In genomic region chr4:11904117-11904535, GRCh38 we compare ENCODE assay signal across 14 cellular contexts.
DNase-seq lines count a peak whose midpoint lies in the region; ATAC-seq and TF ChIP-seq lines count a peak whose summit lies in the region.
"Had no signal": no experiment of that assay in that cellular context is flagged by ENCODE, and none has a peak within 500 bp of the region (broad histone marks: within the 10 kb centered on the region; RNA-seq: fewer than 3 reads in every experiment).

No MANE protein-coding gene starts in this region.

- DNase-seq in COLO829 (ENCODE audit: low spot score) = peak; percentile 11
- DNase-seq in cardiac fibroblast (ENCODE audit: low read depth in 2 of 2) = peak; percentile 56 to 96
- peak; percentile 71 for DNase-seq in right atrium auricular region (ENCODE audit: low spot score)
- peak; percentile 82 for DNase-seq in posterior vena cava (ENCODE audit: low spot score)
- no peak for DNase-seq in lower leg skin (ENCODE audit: low spot score in 2 of 2)
- no peak for DNase-seq in activated T-cell treated with anti-CD3 and anti-CD28 coated beads for 4 hours
- DNase-seq in naive thymus-derived CD4-positive, alpha-beta T cell = no peak
- DNase-seq: ACHN, cortex of kidney, MV-4-11, T1000 had no signal

- H3K36me3 Mint-ChIP-seq in naive thymus-derived CD4-positive, alpha-beta T cell = no peaks in the 10 kb centered on the region
- H3K36me3 Mint-ChIP-seq: stimulated activated effector memory CD8-positive, alpha-beta T cell treated with anti-CD3 and anti-CD28 coated beads, Interleukin-12 subunit alpha, Interleukin-12 subunit beta, amount 100 ng/mL, for 72 hours had no signal

- peak overlapping the region; percentile 47 to 68 for H3K27ac ChIP-seq in right atrium auricular region
- H3K27ac ChIP-seq in naive thymus-derived CD4-positive, alpha-beta T cell (ENCODE audit: low read depth, low read length) = no peak overlapping the region

- no peaks in the 10 kb centered on the region for H3K4me1 Mint-ChIP-seq in naive thymus-derived CD4-positive, alpha-beta T cell
- H3K4me1 Mint-ChIP-seq: stimulated activated effector memory CD8-positive, alpha-beta T cell treated with anti-CD3 and anti-CD28 coated beads, Interleukin-12 subunit alpha, Interleukin-12 subunit beta, amount 100 ng/mL, for 72 hours had no signal

- ATAC-seq in HG02981 (IDR thresholded peaks at IDR 0.05; ENCODE audit: unreplicated experiment) = no peak
- ATAC-seq in naive thymus-derived CD4-positive, alpha-beta T cell = no peak
- ATAC-seq: stimulated activated effector memory CD8-positive, alpha-beta T cell treated with anti-CD3 and anti-CD28 coated beads, Interleukin-12 subunit alpha, Interleukin-12 subunit beta, amount 100 ng/mL, for 72 hours had no signal

- TF ChIP-seq CTCF in cardiac fibroblast (IDR thresholded peaks at IDR 0.05; ENCODE audit: low read depth, low read length) = no peak
- no peak for TF ChIP-seq CTCF in right atrium auricular region (IDR thresholded peaks at IDR 0.05)
- TF ChIP-seq CTCF in lower leg skin (IDR thresholded peaks at IDR 0.05) = no peak

- H3K9me3 ChIP-seq in right atrium auricular region = no peaks in the 10 kb centered on the region
- H3K9me3 ChIP-seq in naive thymus-derived CD4-positive, alpha-beta T cell (ENCODE audit: control insufficient read depth in 2 of 3, low read length in 3 of 3) = no peaks in the 10 kb centered on the region

- 55 to 64% methylated on average over 2 of the region's 2 CpGs for WGBS in lower leg skin, 2 donors

- no peak for TF ChIP-seq POLR2A in lower leg skin (IDR thresholded peaks at IDR 0.05)

- no peak overlapping the region for H3K4me3 ChIP-seq in cardiac fibroblast (replicated peaks in 1 of 2; ENCODE audit: low read depth in 2 of 2, low read length in 2 of 2)
- no peak overlapping the region for H3K4me3 ChIP-seq in right atrium auricular region
- H3K4me3 ChIP-seq in lower leg skin (ENCODE audit: low read depth, poor library complexity, severe bottlenecking) = no peak overlapping the region
- no peak overlapping the region for H3K4me3 ChIP-seq in naive thymus-derived CD4-positive, alpha-beta T cell (ENCODE audit: low read length)

- intact Hi-C loops in posterior vena cava (cut with DNase I) (no loop called here), lower leg skin (cut with DNase I; ENCODE audit: low total_unique reads) (no loop called here)
- intact Hi-C loops in naive thymus-derived CD4-positive, alpha-beta T cell (cut with micrococcal nuclease) = no loop called here

- H3K36me3 ChIP-seq in right atrium auricular region = no peaks in the 10 kb centered on the region
- no peaks in the 10 kb centered on the region for H3K36me3 ChIP-seq in naive thymus-derived CD4-positive, alpha-beta T cell (ENCODE audit: control insufficient read depth in 2 of 3, insufficient read depth in 3 of 3, low read length in 3 of 3)

- POLR2A ChIA-PET in naive thymus-derived CD4-positive, alpha-beta T cell (lab: Charles Lee) = no interaction called here

- no peaks in the 10 kb centered on the region for H3K27me3 ChIP-seq in right atrium auricular region
- no peaks in the 10 kb centered on the region for H3K27me3 ChIP-seq in naive thymus-derived CD4-positive, alpha-beta T cell (ENCODE audit: control insufficient read depth in 2 of 2, insufficient read depth in 2 of 2, low read length in 2 of 2)

- peaks cover 0 to 13% (median under 1%) of the 10 kb centered on the region in 11 donors for H3K9me3 Mint-ChIP-seq in naive thymus-derived CD4-positive, alpha-beta T cell
- H3K9me3 Mint-ChIP-seq: activated T-helper 1 cell treated with anti-CD3 and anti-CD28 coated beads, Interleukin-12 subunit alpha, Interleukin-12 subunit beta, Interleukin-2, Interleukin-4 antibody, amounts not matched to agents 30 ng/mL and 10 ng/mL and 1 ng/mL, durations not matched to agents 14 hours and 24 hours and 36 hours had no signal

- H3K4me3 Mint-ChIP-seq in naive thymus-derived CD4-positive, alpha-beta T cell = no peak overlapping the region
- H3K4me3 Mint-ChIP-seq: activated T-helper 1 cell treated with anti-CD3 and anti-CD28 coated beads, Interleukin-12 subunit alpha, Interleukin-12 subunit beta, Interleukin-2, Interleukin-4 antibody, amounts not matched to agents 30 ng/mL and 10 ng/mL and 1 ng/mL, durations not matched to agents 14 hours and 24 hours and 36 hours; stimulated activated effector memory CD8-positive, alpha-beta T cell treated with anti-CD3 and anti-CD28 coated beads, Interleukin-12 subunit alpha, Interleukin-12 subunit beta, amount 100 ng/mL, for 72 hours had no signal

- H3K27ac Mint-ChIP-seq in naive thymus-derived CD4-positive, alpha-beta T cell = no peak overlapping the region
- H3K27ac Mint-ChIP-seq: activated T-helper 1 cell treated with anti-CD3 and anti-CD28 coated beads, Interleukin-12 subunit alpha, Interleukin-12 subunit beta, Interleukin-2, Interleukin-4 antibody, amounts not matched to agents 30 ng/mL and 10 ng/mL and 1 ng/mL, durations not matched to agents 14 hours and 24 hours and 36 hours; stimulated activated effector memory CD8-positive, alpha-beta T cell treated with anti-CD3 and anti-CD28 coated beads, Interleukin-12 subunit alpha, Interleukin-12 subunit beta, amount 100 ng/mL, for 72 hours had no signal

- H3K27me3 Mint-ChIP-seq in naive thymus-derived CD4-positive, alpha-beta T cell = peaks cover 0 to 6% (median 4%) of the 10 kb centered on the region in 5 donors

- CTCF ChIA-PET in naive thymus-derived CD4-positive, alpha-beta T cell (lab: Charles Lee) = no interaction called here

- H3K4me1 ChIP-seq in right atrium auricular region = peaks cover 0 to 21% of the 10 kb centered on the region in 2 donors
- H3K4me1 ChIP-seq in naive thymus-derived CD4-positive, alpha-beta T cell (ENCODE audit: control insufficient read depth in 2 of 2, insufficient read depth in 2 of 2, low read length in 2 of 2) = no peaks in the 10 kb centered on the region

Comparison
In these comparisons a context has a peak if more than half of its experiments do, and no peak if none do; other contexts are left out.
1. DNase-seq: peak in COLO829 (single experiment), cardiac fibroblast (2 of 2), right atrium auricular region (single experiment) and posterior vena cava (single experiment); none in lower leg skin (0 of 2), activated T-cell treated with anti-CD3 and anti-CD28 coated beads for 4 hours (single experiment) and naive thymus-derived CD4-positive, alpha-beta T cell (0 of 9).